ENCODE assay signal across 9 cellular contexts in genomic region chr5:151153300-151153699, GRCh38. TPM values are rescaled to one million over a fixed set of nuclear protein-coding genes. Genes with fewer than 3 reads are reported as not detected.
DNase-seq lines count a peak whose midpoint lies in the region; ATAC-seq and TF ChIP-seq lines count a peak whose summit lies in the region.
"Had no signal": no experiment of that assay in that cellular context is flagged by ENCODE, and none has a peak within 500 bp of the region (broad histone marks: within the 10 kb centered on the region; RNA-seq: fewer than 3 reads in every experiment).

No MANE protein-coding gene starts in this region.

- no peaks in the 10 kb centered on the region for H4K20me1 ChIP-seq in OCI-LY7 (ENCODE audit: insufficient read depth, low read length)

- H3K4me1 Mint-ChIP-seq in effector memory CD8-positive, alpha-beta T cell (ENCODE audit: low read depth in 2 of 2), result peaks cover 80 to 85% of the 10 kb centered on the region in 2 donors
- H3K4me1 Mint-ChIP-seq in stimulated activated effector memory CD8-positive, alpha-beta T cell treated with anti-CD3 and anti-CD28 coated beads, Interleukin-12 subunit alpha, Interleukin-12 subunit beta, amount 100 ng/mL, for 72 hours, result peaks cover 84% of the 10 kb centered on the region

- peak overlapping the region; percentile 95 for H3K27ac Mint-ChIP-seq in effector memory CD8-positive, alpha-beta T cell
- H3K27ac Mint-ChIP-seq in stimulated activated effector memory CD8-positive, alpha-beta T cell treated with anti-CD3 and anti-CD28 coated beads, Interleukin-12 subunit alpha, Interleukin-12 subunit beta, amount 100 ng/mL, for 72 hours, result peak overlapping the region; percentile 90

- peak overlapping the region; percentile 70 for H3K4me2 ChIP-seq in OCI-LY7 (ENCODE audit: low read length)

- no peak for ATAC-seq in effector memory CD8-positive, alpha-beta T cell (replicated peaks)
- no peak for ATAC-seq in stimulated activated effector memory CD8-positive, alpha-beta T cell treated with anti-CD3 and anti-CD28 coated beads, Interleukin-12 subunit alpha, Interleukin-12 subunit beta, amount 100 ng/mL, for 72 hours
- no peak for ATAC-seq in aorta (ENCODE audit: low FRiP score)

- peaks cover 44% of the 10 kb centered on the region for H3K36me3 Mint-ChIP-seq in effector memory CD8-positive, alpha-beta T cell (ENCODE audit: insufficient read depth)
- H3K36me3 Mint-ChIP-seq in stimulated activated effector memory CD8-positive, alpha-beta T cell treated with anti-CD3 and anti-CD28 coated beads, Interleukin-12 subunit alpha, Interleukin-12 subunit beta, amount 100 ng/mL, for 72 hours, result peaks cover 84% of the 10 kb centered on the region

- H3K27ac ChIP-seq in OCI-LY7 (ENCODE audit: low read depth, low read length, poor library complexity, severe bottlenecking) (peak overlapping the region; percentile 35), aorta (ENCODE audit: low read depth in 1 of 2, low read length in 2 of 2) (no peak overlapping the region), caudate nucleus (ENCODE audit: low read depth, low read length) (no peak overlapping the region)

- H3K9me3 Mint-ChIP-seq in effector memory CD8-positive, alpha-beta T cell, result no peaks in the 10 kb centered on the region
- H3K9me3 Mint-ChIP-seq in stimulated activated effector memory CD8-positive, alpha-beta T cell treated with anti-CD3 and anti-CD28 coated beads, Interleukin-12 subunit alpha, Interleukin-12 subunit beta, amount 100 ng/mL, for 72 hours, result no peaks in the 10 kb centered on the region

- H3K9me3 ChIP-seq in OCI-LY7 (ENCODE audit: low read length) (no peaks in the 10 kb centered on the region), aorta (ENCODE audit: control insufficient read depth, low read length) (no peaks in the 10 kb centered on the region)

- no peaks in the 10 kb centered on the region for H3K79me2 ChIP-seq in OCI-LY7 (ENCODE audit: insufficient read depth, low read depth, low read length)

- H3K36me3 ChIP-seq in OCI-LY7 (ENCODE audit: insufficient read depth, low read length) (no peaks in the 10 kb centered on the region), aorta (ENCODE audit: control insufficient read depth in 1 of 2, insufficient read depth in 2 of 2, low read length in 1 of 2) (no peaks in the 10 kb centered on the region)

- POLR2A ChIA-PET in OCI-LY7 (lab: Charles Lee), result interaction anchor here (0.7 to 3.4 kb wide), 9 partner anchors 9 to 83 kb away, joined by 3 to 13 read pairs (median 3); no protein-coding TSS in a partner anchor

- H3K4me1 ChIP-seq in OCI-LY7 (ENCODE audit: insufficient read depth, low read length, poor library complexity, severe bottlenecking), result peaks cover 99% of the 10 kb centered on the region
- peaks cover 3 to 4% of the 10 kb centered on the region in 2 donors for H3K4me1 ChIP-seq in aorta (ENCODE audit: control insufficient read depth in 1 of 2, insufficient read depth in 2 of 2, low read length in 2 of 2)

- H3K4me3 ChIP-seq in GM12865 (ENCODE audit: low read depth, low read length) (peak overlapping the region; percentile 94), OCI-LY7 (ENCODE audit: low read depth, low read length, poor library complexity, severe bottlenecking) (no peak overlapping the region), aorta (ENCODE audit: low read length in 2 of 2) (no peak overlapping the region)

- CTCF ChIA-PET in OCI-LY7 (lab: Charles Lee; ENCODE audit: unreplicated experiment), result no interaction called here

- H3K9me2 ChIP-seq in OCI-LY7 (ENCODE audit: insufficient read depth, low read length), result no peaks in the 10 kb centered on the region

- no peaks in the 10 kb centered on the region for H3K27me3 ChIP-seq in aorta (ENCODE audit: control insufficient read depth in 1 of 2, insufficient read depth in 2 of 2, low read length in 1 of 2)

- H3K4me3 Mint-ChIP-seq in effector memory CD8-positive, alpha-beta T cell, result peak overlapping the region; percentile 83 to 96
- H3K4me3 Mint-ChIP-seq in stimulated activated effector memory CD8-positive, alpha-beta T cell treated with anti-CD3 and anti-CD28 coated beads, Interleukin-12 subunit alpha, Interleukin-12 subunit beta, amount 100 ng/mL, for 72 hours, result peak overlapping the region; percentile 96

- DNase-seq in GM12865 (ENCODE audit: low read depth) (peak; percentile 63), OCI-LY7 (ENCODE audit: low spot score) (no peak), aorta (no peak), caudate nucleus (lab: John Stamatoyannopoulos, UW) (no peak)
- DNase-seq in effector memory CD8-positive, alpha-beta T cell, result no peak
- no peak for DNase-seq in stimulated activated effector memory CD8-positive, alpha-beta T cell treated with anti-CD3 and anti-CD28 coated beads, Interleukin-12 subunit alpha, Interleukin-12 subunit beta, amount 100 ng/mL, for 72 hours (ENCODE audit: low spot score in 2 of 2)
- DNase-seq in activated effector memory CD4-positive, alpha-beta T cell treated with Interleukin-2 at 50 U/mL for 16 hours, result no peak
- DNase-seq: activated gamma-delta T cell treated with Interleukin-2 at 50 U/mL for 16 hours, NCI-H2029 treated with DMSO at 0.1 percent for 48 hours had no signal

- intact Hi-C loops in OCI-LY7 (cut with micrococcal nuclease; ENCODE audit: unreplicated experiment) (loop anchor here (5.0 to 10.0 kb wide), 2 partner anchors 658 to 741 kb away; partner anchors contain the start of gene CD74), aorta (cut with DNase I) (no loop called here)

- TSS peak; percentile 38 for BruUV-seq in OCI-LY7 (replicated peaks; lab: Mats Ljungman, UMichigan)

- H3K27me3 Mint-ChIP-seq in effector memory CD8-positive, alpha-beta T cell, result no peaks in the 10 kb centered on the region

- 88 to 91% methylated on average over 3 of the region's 3 CpGs for WGBS in aorta, 2 donors

- H2AFZ ChIP-seq in OCI-LY7 (ENCODE audit: low read length), result no peak overlapping the region

- TF ChIP-seq CTCF in GM12865 (IDR thresholded peaks at IDR 0.05; ENCODE audit: insufficient read depth, low read depth, low read length, missing control alignments) (no peak), OCI-LY7 (conservative IDR thresholded peaks at IDR 0.05; ENCODE audit: low read length) (no peak)

RNA-seq across cellular contexts. Expression of gene ANXA6, which starts 4.3 kb away (rescaled TPM):
- total RNA-seq in OCI-LY7 (2014; rRNA removed; shearing (Covaris generic)), result 26.1 and 35.6 TPM in 2 replicates
- 52.9 and 74.1 TPM in 2 replicates for total RNA-seq in OCI-LY7 (2022)
- 100 to 1,000 TPM; 277 to 284 TPM for total RNA-seq in aorta
- 100 to 1,000 TPM in 1 of 2 donors, 10 to 100 TPM in 1; 93.4 to 187 TPM for polyA plus RNA-seq in aorta
